Comparison of ENCODE assay signal across 1 cellular context in genomic region chr13:98839826-98840769, GRCh38.
TF ChIP-seq lines count a peak whose summit lies in the region.

No MANE protein-coding gene starts in this region.

TF ChIP-seq in K562, 482 proteins besides CTCF, POLR2A, EP300 and RAD21 (continued from another document and continues in another):
- TF ChIP-seq ZNF280B (CRISPR knock-in tag; IDR thresholded peaks at IDR 0.05) (no peak), MAFK (IDR thresholded peaks at IDR 0.05; ENCODE audit: low read length) (no peak), ZNF395 (CRISPR knock-in tag; IDR thresholded peaks at IDR 0.05) (no peak), GATA2 (CRISPR knock-in tag; IDR thresholded peaks at IDR 0.05) (no peak), USF2 (CRISPR knock-in tag; IDR thresholded peaks at IDR 0.05) (no peak), AFF4 (CRISPR knock-in tag; IDR thresholded peaks at IDR 0.05) (no peak), ARID3A (IDR thresholded peaks at IDR 0.05; ENCODE audit: borderline replicate concordance, low read depth, low read length) (no peak), SRF (CRISPR knock-in tag; IDR thresholded peaks at IDR 0.05) (no peak), ZNF253 (CRISPR knock-in tag; conservative IDR thresholded peaks at IDR 0.05) (no peak), NBN (IDR thresholded peaks at IDR 0.05; ENCODE audit: low read depth) (no peak), MEIS2 (IDR thresholded peaks at IDR 0.05; ENCODE audit: partially characterized antibody) (peak; percentile 26), E2F6 (IDR thresholded peaks at IDR 0.05; ENCODE audit: borderline replicate concordance in 1 of 2, extremely low read depth in 1 of 2, insufficient read depth in 1 of 2, insufficient read length in 1 of 2, low read depth in 1 of 2, low read length in 1 of 2, poor library complexity in 1 of 2, severe bottlenecking in 1 of 2) (no peak), CXXC5 (CRISPR knock-in tag; IDR thresholded peaks at IDR 0.05) (0 out of 2 replicates have a peak, but pooled peaks have one; percentile 14), ZNF316 (IDR thresholded peaks at IDR 0.05) (peak; percentile 71), ZNF277 (CRISPR knock-in tag; IDR thresholded peaks at IDR 0.05; ENCODE audit: borderline replicate concordance) (no peak), ZNF511 (CRISPR knock-in tag; IDR thresholded peaks at IDR 0.05) (no peak), ZBTB12 (CRISPR knock-in tag; IDR thresholded peaks at IDR 0.05) (no peak), TFE3 (CRISPR knock-in tag; IDR thresholded peaks at IDR 0.05) (no peak), MCM5 (IDR thresholded peaks at IDR 0.05; ENCODE audit: low read depth) (no peak), RAD51 (IDR thresholded peaks at IDR 0.05; ENCODE audit: borderline replicate concordance, low read depth) (no peak), HNRNPK (IDR thresholded peaks at IDR 0.05; ENCODE audit: low read depth, low read length, poor library complexity, severe bottlenecking) (no peak), ETV5 (CRISPR knock-in tag; IDR thresholded peaks at IDR 0.05; ENCODE audit: low read depth) (no peak), TCFL5 (CRISPR knock-in tag; conservative IDR thresholded peaks at IDR 0.05) (no peak), ZBTB9 (CRISPR knock-in tag; IDR thresholded peaks at IDR 0.05) (no peak), OTX1 (CRISPR knock-in tag; IDR thresholded peaks at IDR 0.05) (no peak), ZSCAN32 (CRISPR knock-in tag; IDR thresholded peaks at IDR 0.05) (no peak), PURB (CRISPR knock-in tag; IDR thresholded peaks at IDR 0.05; ENCODE audit: low read depth) (no peak), ZFX (CRISPR knock-in tag; IDR thresholded peaks at IDR 0.05) (no peak), FOXK1 (CRISPR knock-in tag; IDR thresholded peaks at IDR 0.05; ENCODE audit: borderline replicate concordance) (no peak), RCOR1 (IDR thresholded peaks at IDR 0.05; ENCODE audit: borderline replicate concordance in 1 of 2, low read depth in 2 of 2, low read length in 2 of 2) (peak in 1 of 2 experiments; percentile 92; a peak in 2 of 4 replicates), MYNN (IDR thresholded peaks at IDR 0.05) (no peak), MYNN (CRISPR knock-in tag; IDR thresholded peaks at IDR 0.05) (no peak), ELK3 (CRISPR knock-in tag; IDR thresholded peaks at IDR 0.05) (no peak), ZNF280A (IDR thresholded peaks at IDR 0.05; ENCODE audit: low read depth, partially characterized antibody) (no peak), ZNF282 (CRISPR knock-in tag; IDR thresholded peaks at IDR 0.05) (no peak), KHSRP (IDR thresholded peaks at IDR 0.05) (no peak), YY1 (IDR thresholded peaks at IDR 0.05; ENCODE audit: borderline replicate concordance in 1 of 3, control insufficient read depth in 1 of 3, extremely low read depth in 1 of 3, insufficient read depth in 3 of 3, insufficient read length in 1 of 3, insufficient replicate concordance in 2 of 3, low read depth in 1 of 3, low read length in 2 of 3) (no peak), CC2D1A (IDR thresholded peaks at IDR 0.05) (no peak), FOXA1 (IDR thresholded peaks at IDR 0.05; ENCODE audit: borderline replicate concordance) (no peak)
